9 cellular contexts compared by ENCODE assay signal in genomic region chr17:28749516-28750177, GRCh38. TPM values are rescaled to one million over a fixed set of nuclear protein-coding genes. Genes with fewer than 3 reads are reported as not detected.
DNase-seq lines count a peak whose midpoint lies in the region; ATAC-seq and TF ChIP-seq lines count a peak whose summit lies in the region.
"Had no signal": no experiment of that assay in that cellular context is flagged by ENCODE, and none has a peak within 500 bp of the region (broad histone marks: within the 10 kb centered on the region; RNA-seq: fewer than 3 reads in every experiment).

No MANE protein-coding gene starts in this region.

- H3K27me3 ChIP-seq in layer of hippocampus (ENCODE audit: control insufficient read depth, insufficient read depth, low read length) = no peaks in the 10 kb centered on the region

- H3K27ac Mint-ChIP-seq in activated CD4-positive, alpha-beta T cell treated with anti-CD3 and anti-CD28 coated beads, Interleukin-2, amount 10 ng/mL, durations not matched to agents 7 days and 5 days = peak overlapping the region; percentile 31
- H3K27ac Mint-ChIP-seq in activated B cell treated with CpG ODN at 0.5 μM for 24 hours = peak overlapping the region; percentile 74

- CTCF ChIA-PET in activated CD4-positive, alpha-beta T cell treated with anti-CD3 and anti-CD28 coated beads, Interleukin-2, amount 10 ng/mL, durations not matched to agents 7 days and 5 days (lab: Charles Lee) = interaction anchor here (0.6 to 20.1 kb wide), 26 partner anchors 8 to 389 kb away, joined by 3 to 420 read pairs (median 3); partner anchors contain the start of genes FAM222B, NEK8, RPL23A and SDF2
- CTCF ChIA-PET in activated B cell treated with CpG ODN at 0.5 μM for 24 hours (lab: Charles Lee) = interaction anchor here (0.6 to 17.6 kb wide), 10 partner anchors 8 to 190 kb away, joined by 3 to 545 read pairs (median 6); partner anchors contain the start of genes FLOT2, NEK8, RPL23A and TLCD1

- TF ChIP-seq CTCF in activated B cell treated with CpG ODN at 0.5 μM for 24 hours (IDR thresholded peaks at IDR 0.05) = no peak

- H3K4me3 Mint-ChIP-seq in activated CD4-positive, alpha-beta T cell treated with anti-CD3 and anti-CD28 coated beads, Interleukin-2, amount 10 ng/mL, durations not matched to agents 7 days and 5 days = no peak overlapping the region
- H3K4me3 Mint-ChIP-seq in activated B cell treated with CpG ODN at 0.5 μM for 24 hours = peak overlapping the region; percentile 75
- H3K4me3 Mint-ChIP-seq: T-cell had no signal

- H3K36me3 Mint-ChIP-seq in activated CD4-positive, alpha-beta T cell treated with anti-CD3 and anti-CD28 coated beads, Interleukin-2, amount 10 ng/mL, durations not matched to agents 7 days and 5 days (ENCODE audit: low read depth) = peaks cover 9% of the 10 kb centered on the region
- peaks cover 80% of the 10 kb centered on the region for H3K36me3 Mint-ChIP-seq in activated B cell treated with CpG ODN at 0.5 μM for 24 hours (ENCODE audit: low read depth)

- intact Hi-C loops in activated B cell treated with CpG ODN at 0.5 μM for 24 hours (cut with micrococcal nuclease) = loop anchor here (1.0 to 5.0 kb wide), 4 partner anchors 8 to 154 kb away; partner anchors contain the start of genes DHRS13, RAB34 and RPL23A

- no peak for DNase-seq in activated CD4-positive, alpha-beta T cell treated with anti-CD3 and anti-CD28 coated beads, Interleukin-2, amount 10 ng/mL, durations not matched to agents 7 days and 5 days
- no peak for DNase-seq in activated CD4-positive, alpha-beta T cell treated with anti-CD3 and anti-CD28 coated beads, Interleukin-2, amount 50 U/mL, for 1 hour
- DNase-seq in activated B cell treated with CpG ODN at 0.5 μM for 24 hours = no peak
- no peak for DNase-seq in substantia nigra (lab: John Stamatoyannopoulos, UW)
- DNase-seq in NOMO-1 (lab: John Stamatoyannopoulos, UW; ENCODE audit: unreplicated experiment in 2 of 2) = no peak
- DNase-seq in NCI-H446 (lab: John Stamatoyannopoulos, UW) = no peak

- POLR2A ChIA-PET in activated CD4-positive, alpha-beta T cell treated with anti-CD3 and anti-CD28 coated beads, Interleukin-2, amount 10 ng/mL, durations not matched to agents 7 days and 5 days (lab: Charles Lee) = interaction anchor here (0.5 to 1.0 kb wide), 3 partner anchors 22 to 43 kb away, joined by 3 to 10 read pairs (median 5); no protein-coding TSS in a partner anchor
- POLR2A ChIA-PET in activated B cell treated with CpG ODN at 0.5 μM for 24 hours (lab: Charles Lee) = interaction anchor here (0.7 to 23.0 kb wide), 15 partner anchors 8 to 202 kb away, joined by 3 to 2384 read pairs (median 9); partner anchors contain the start of genes BLTP2, DHRS13, NEK8 and PHF12

- peak; percentile 2 for ATAC-seq in activated B cell treated with CpG ODN at 0.5 μM for 24 hours (ENCODE audit: low read depth)
- ATAC-seq in HG03045 (IDR thresholded peaks at IDR 0.05; ENCODE audit: unreplicated experiment) = no peak

- H3K27me3 Mint-ChIP-seq in activated CD4-positive, alpha-beta T cell treated with anti-CD3 and anti-CD28 coated beads, Interleukin-2, amount 10 ng/mL, durations not matched to agents 7 days and 5 days = no peaks in the 10 kb centered on the region
- no peaks in the 10 kb centered on the region for H3K27me3 Mint-ChIP-seq in activated B cell treated with CpG ODN at 0.5 μM for 24 hours
- H3K27me3 Mint-ChIP-seq: T-cell had no signal

- H3K27ac ChIP-seq in layer of hippocampus (ENCODE audit: low read depth, low read length) = peak overlapping the region; percentile 42
- peak overlapping the region; percentile 51 for H3K27ac ChIP-seq in substantia nigra (ENCODE audit: low read depth, low read length, poor library complexity, severe bottlenecking)

- peaks cover 40% of the 10 kb centered on the region for H3K4me1 Mint-ChIP-seq in activated CD4-positive, alpha-beta T cell treated with anti-CD3 and anti-CD28 coated beads, Interleukin-2, amount 10 ng/mL, durations not matched to agents 7 days and 5 days
- H3K4me1 Mint-ChIP-seq in activated B cell treated with CpG ODN at 0.5 μM for 24 hours = peaks cover 51% of the 10 kb centered on the region

- no peaks in the 10 kb centered on the region for H3K9me3 Mint-ChIP-seq in activated CD4-positive, alpha-beta T cell treated with anti-CD3 and anti-CD28 coated beads, Interleukin-2, amount 10 ng/mL, durations not matched to agents 7 days and 5 days
- H3K9me3 Mint-ChIP-seq in activated B cell treated with CpG ODN at 0.5 μM for 24 hours = no peaks in the 10 kb centered on the region
- H3K9me3 Mint-ChIP-seq: T-cell had no signal

RNA-seq across cellular contexts. Expression of gene TRAF4, which starts 5.8 kb away (rescaled TPM):
- total RNA-seq in activated CD4-positive, alpha-beta T cell treated with anti-CD3 and anti-CD28 coated beads, Interleukin-2, amount 10 ng/mL, durations not matched to agents 7 days and 5 days = 10 to 100 TPM; 44.9 to 45.1 TPM
- total RNA-seq in activated B cell treated with CpG ODN at 0.5 μM for 24 hours = 754 and 903 TPM in 2 replicates

RNA-seq across cellular contexts. Expression of gene NEK8, which starts 21.1 kb away (rescaled TPM):
- 1 to 10 TPM; 7.3 TPM for total RNA-seq in activated CD4-positive, alpha-beta T cell treated with anti-CD3 and anti-CD28 coated beads, Interleukin-2, amount 10 ng/mL, durations not matched to agents 7 days and 5 days
- total RNA-seq in activated B cell treated with CpG ODN at 0.5 μM for 24 hours = 24.8 and 29.7 TPM in 2 replicates

RNA-seq across cellular contexts. Expression of gene TLCD1, which starts 23.6 kb away (rescaled TPM):
- 1 to 10 TPM; 2.1 to 2.3 TPM for total RNA-seq in activated CD4-positive, alpha-beta T cell treated with anti-CD3 and anti-CD28 coated beads, Interleukin-2, amount 10 ng/mL, durations not matched to agents 7 days and 5 days
- total RNA-seq in activated B cell treated with CpG ODN at 0.5 μM for 24 hours = 40.7 and 41.0 TPM in 2 replicates

RNA-seq across cellular contexts. Expression of gene RPL23A, which starts 29.9 kb away (rescaled TPM):
- 1,000 to 10,000 TPM; 1,884 to 2,250 TPM for total RNA-seq in activated CD4-positive, alpha-beta T cell treated with anti-CD3 and anti-CD28 coated beads, Interleukin-2, amount 10 ng/mL, durations not matched to agents 7 days and 5 days
- 3,189 and 3,657 TPM in 2 replicates for total RNA-seq in activated B cell treated with CpG ODN at 0.5 μM for 24 hours

RNA-seq across cellular contexts. Expression of gene RAB34, which starts 32.0 kb away (rescaled TPM):
- total RNA-seq in activated CD4-positive, alpha-beta T cell treated with anti-CD3 and anti-CD28 coated beads, Interleukin-2, amount 10 ng/mL, durations not matched to agents 7 days and 5 days = 10 to 100 TPM; 11.0 to 11.8 TPM
- 21.3 and 23.9 TPM in 2 replicates for total RNA-seq in activated B cell treated with CpG ODN at 0.5 μM for 24 hours

Comparison
In these comparisons a context has a peak if more than half of its experiments do, and no peak if none do; other contexts are left out.
1. RNA of gene TRAF4, which starts 5.8 kb away (total RNA-seq): 754 to 903 TPM in activated B cell treated with CpG ODN at 0.5 μM for 24 hours; 44.9 to 45.1 TPM in activated CD4-positive, alpha-beta T cell treated with anti-CD3 and anti-CD28 coated beads, Interleukin-2, amount 10 ng/mL, durations not matched to agents 7 days and 5 days; every median in the first group is over 10 times any median in the second.
2. RNA of gene TLCD1, which starts 23.6 kb away (total RNA-seq): 40.7 to 41.0 TPM in activated B cell treated with CpG ODN at 0.5 μM for 24 hours; 2.1 to 2.3 TPM in activated CD4-positive, alpha-beta T cell treated with anti-CD3 and anti-CD28 coated beads, Interleukin-2, amount 10 ng/mL, durations not matched to agents 7 days and 5 days; every median in the first group is over 10 times any median in the second.